18 cellular contexts compared by ENCODE assay signal in the genomic region with DNA sequence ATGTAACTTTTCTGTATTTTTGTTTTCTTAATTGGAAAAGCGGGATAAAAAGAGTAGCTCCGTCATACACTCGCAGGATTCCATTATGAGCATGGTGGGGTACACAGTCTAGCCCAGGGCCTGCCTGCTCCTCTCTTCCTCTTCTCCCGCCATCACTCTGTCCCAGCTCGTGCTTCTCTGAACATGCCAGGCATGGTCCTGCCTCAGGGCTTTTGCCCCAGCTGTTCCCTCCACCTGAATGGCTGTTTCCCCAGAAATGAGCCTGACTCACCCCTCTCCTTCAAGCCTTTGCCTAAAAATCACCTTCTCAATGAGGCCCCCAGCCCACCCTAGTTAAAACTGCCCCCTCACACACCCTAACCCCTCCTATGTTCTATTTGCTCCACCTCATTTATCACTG.
"Had no signal": no experiment of that assay in that cellular context is flagged by ENCODE, and none has a peak within 500 bp of the region (broad histone marks: within the 10 kb centered on the region; RNA-seq: fewer than 3 reads in every experiment).

No MANE protein-coding gene starts in this region.

- DNase-seq: activated CD4-positive, alpha-beta T cell treated with anti-CD3 and anti-CD28 coated beads, Interleukin-2, amount 10 ng/mL, durations not matched to agents 7 days and 5 days; activated CD8-positive, alpha-beta memory T cell treated with anti-CD3 and anti-CD28 coated beads, Interleukin-2, amount 50 U/mL, for 48 hours; activated naive CD8-positive, alpha-beta T cell treated with anti-CD3 and anti-CD28 coated beads, Interleukin-2, amount 10 ng/mL, durations not matched to agents 7 days and 5 days; anterior cingulate cortex; brain microvascular endothelial cell; cerebellar nuclear complex; hippocampal formation; left ventricle myocardium inferior; mesenchymal stem cell; right cardiac atrium; stimulated activated CD4-positive, alpha-beta T cell treated with anti-CD3 and anti-CD28 coated beads, Interleukin-4, amount 100 ng/mL, for 24 hours; stimulated activated naive CD4-positive, alpha-beta T cell treated with Interleukin-2 at 50 U/mL for 16 hours; substantia nigra had no signal

- H3K27ac ChIP-seq: brain microvascular endothelial cell, left ventricle myocardium inferior, prostate gland, skin epidermis, tibial nerve had no signal

- H3K27me3 ChIP-seq: brain microvascular endothelial cell, tibial nerve had no signal

- H3K4me3 Mint-ChIP-seq: activated CD4-positive, alpha-beta T cell treated with anti-CD3 and anti-CD28 coated beads, Interleukin-2, amount 10 ng/mL, durations not matched to agents 7 days and 5 days; activated naive CD8-positive, alpha-beta T cell treated with anti-CD3 and anti-CD28 coated beads, Interleukin-2, amount 10 ng/mL, durations not matched to agents 7 days and 5 days; nephron had no signal

- H3K27me3 Mint-ChIP-seq: activated CD4-positive, alpha-beta T cell treated with anti-CD3 and anti-CD28 coated beads, Interleukin-2, amount 10 ng/mL, durations not matched to agents 7 days and 5 days; activated naive CD8-positive, alpha-beta T cell treated with anti-CD3 and anti-CD28 coated beads, Interleukin-2, amount 10 ng/mL, durations not matched to agents 7 days and 5 days had no signal

- H3K4me3 ChIP-seq: left ventricle myocardium inferior, prostate gland, skin epidermis, tibial nerve had no signal

- H3K36me3 ChIP-seq: brain microvascular endothelial cell, left ventricle myocardium inferior, prostate gland, tibial nerve had no signal

- H3K9me3 Mint-ChIP-seq: activated CD4-positive, alpha-beta T cell treated with anti-CD3 and anti-CD28 coated beads, Interleukin-2, amount 10 ng/mL, durations not matched to agents 7 days and 5 days; activated naive CD8-positive, alpha-beta T cell treated with anti-CD3 and anti-CD28 coated beads, Interleukin-2, amount 10 ng/mL, durations not matched to agents 7 days and 5 days; nephron had no signal

- H3K27ac Mint-ChIP-seq: activated CD4-positive, alpha-beta T cell treated with anti-CD3 and anti-CD28 coated beads, Interleukin-2, amount 10 ng/mL, durations not matched to agents 7 days and 5 days; activated naive CD8-positive, alpha-beta T cell treated with anti-CD3 and anti-CD28 coated beads, Interleukin-2, amount 10 ng/mL, durations not matched to agents 7 days and 5 days; nephron had no signal

- ATAC-seq: esophagus mucosa, right cardiac atrium had no signal

- H3K4me1 Mint-ChIP-seq: nephron had no signal

- H3K9me3 ChIP-seq: left ventricle myocardium inferior, prostate gland, tibial nerve had no signal
